Comparison of ENCODE assay signal across 8 cellular contexts in genomic region chr19:47124937-47125668, GRCh38. TPM values are rescaled to one million over a fixed set of nuclear protein-coding genes. Genes with fewer than 3 reads are reported as not detected.
DNase-seq lines count a peak whose midpoint lies in the region; ATAC-seq and TF ChIP-seq lines count a peak whose summit lies in the region.

No MANE protein-coding gene starts in this region.

- DNase-seq in NCI-H524 (lab: John Stamatoyannopoulos, UW): peak; percentile 65 to 81
- no peak for DNase-seq in NCI-H524 treated with DMSO at 0.1 percent for 48 hours (lab: John Stamatoyannopoulos, UW)
- peak; percentile 55 for DNase-seq in MM.1S
- DNase-seq in Peyer's patch: no peak
- peak; percentile 72 for DNase-seq in dedifferentiated amniotic fluid mesenchymal stem cell (ENCODE audit: extremely low spot score)
- DNase-seq in lung (ENCODE audit: low spot score): no peak
- DNase-seq in 8988T: no peak
- no peak for DNase-seq in ecto neural progenitor cell (ENCODE audit: low spot score)

- H3K27ac ChIP-seq in MM.1S (ENCODE audit: low read length) (no peak overlapping the region), Peyer's patch (no peak overlapping the region), lung (ENCODE audit: low read depth in 1 of 2, low read length in 1 of 2) (peak overlapping the region in 1 of 2 donors; percentile 73)

- H3K27me3 ChIP-seq in MM.1S (replicated peaks; ENCODE audit: insufficient read depth, low read length) (no peaks in the 10 kb centered on the region), Peyer's patch (no peaks in the 10 kb centered on the region), lung (ENCODE audit: control insufficient read depth, insufficient read depth) (no peaks in the 10 kb centered on the region)

- no peaks in the 10 kb centered on the region for H4K20me1 ChIP-seq in MM.1S (ENCODE audit: insufficient read depth, low read length)

- no peak overlapping the region for H3K9ac ChIP-seq in MM.1S (ENCODE audit: low read length)

- H3K4me3 ChIP-seq in MM.1S (ENCODE audit: low read length) (no peak overlapping the region), Peyer's patch (no peak overlapping the region), lung (no peak overlapping the region)

- no peak for TF ChIP-seq POLR2A in Peyer's patch (IDR thresholded peaks at IDR 0.05)

- peak; percentile 71 for ATAC-seq in lung (ENCODE audit: insufficient read depth, low FRiP score)

- no peaks in the 10 kb centered on the region for H3K9me2 ChIP-seq in MM.1S (replicated peaks; ENCODE audit: insufficient read depth, low read length)

- H3K36me3 ChIP-seq in MM.1S (replicated peaks; ENCODE audit: insufficient read depth, low read length) (no peaks in the 10 kb centered on the region), Peyer's patch (no peaks in the 10 kb centered on the region), lung (ENCODE audit: control insufficient read depth in 2 of 2, insufficient read depth in 2 of 2, low read length in 2 of 2) (no peaks in the 10 kb centered on the region)

- H3K4me2 ChIP-seq in MM.1S (ENCODE audit: low read depth, low read length): no peak overlapping the region

- TF ChIP-seq CTCF in MM.1S (IDR thresholded peaks at IDR 0.05; ENCODE audit: low read length): peak; percentile 69
- peak; percentile 69 to 93 (median 91) for TF ChIP-seq CTCF in Peyer's patch (IDR thresholded peaks at IDR 0.05)
- peak; percentile 66 for TF ChIP-seq CTCF in lung (IDR thresholded peaks at IDR 0.05; ENCODE audit: control extremely low read depth, extremely low read depth)

- WGBS in lung, 2 donors: 37 to 43% methylated on average over 8 of the region's 8 CpGs

- no peak overlapping the region for H2AFZ ChIP-seq in MM.1S (ENCODE audit: low read length)

- no peaks in the 10 kb centered on the region for H3F3A ChIP-seq in MM.1S (ENCODE audit: insufficient read depth, low read length)

- no peaks in the 10 kb centered on the region for H3K79me2 ChIP-seq in MM.1S (ENCODE audit: low read length)

- H3K4me1 ChIP-seq in MM.1S (ENCODE audit: low read length): no peaks in the 10 kb centered on the region
- H3K4me1 ChIP-seq in Peyer's patch: no peaks in the 10 kb centered on the region
- H3K4me1 ChIP-seq in lung (ENCODE audit: control insufficient read depth in 2 of 2, insufficient read depth in 2 of 2, low read length in 2 of 2): no peaks in the 10 kb centered on the region

- H3K9me3 ChIP-seq in MM.1S (replicated peaks; ENCODE audit: insufficient read depth, low read length): no peaks in the 10 kb centered on the region
- H3K9me3 ChIP-seq in Peyer's patch: no peaks in the 10 kb centered on the region
- H3K9me3 ChIP-seq in lung (ENCODE audit: control insufficient read depth in 2 of 2, insufficient read depth in 1 of 2, low read length in 1 of 2): no peaks in the 10 kb centered on the region

RNA-seq across cellular contexts. Expression of gene SAE1, which starts 5.5 kb away (rescaled TPM):
- total RNA-seq in Peyer's patch: 10 to 100 TPM; 35.9 to 73.4 (median 40.3) TPM
- total RNA-seq in lung: 10 to 100 TPM; 55.9 TPM
- 10 to 100 TPM; 28.6 to 58.1 TPM for polyA plus RNA-seq in lung

RNA-seq across cellular contexts. Expression of gene ZC3H4, which starts 11.5 kb away (rescaled TPM):
- total RNA-seq in Peyer's patch (10 to 100 TPM; 24.7 to 61.9 (median 42.4) TPM), lung (10 to 100 TPM; 19.4 to 51.6 TPM)
- 10 to 100 TPM; 12.2 to 13.1 TPM for polyA plus RNA-seq in lung

Comparison
In these comparisons a context has a peak if more than half of its experiments do, and no peak if none do; other contexts are left out.
1. DNase-seq: peak in NCI-H524 (2 of 2), MM.1S (single experiment) and dedifferentiated amniotic fluid mesenchymal stem cell (single experiment); none in NCI-H524 treated with DMSO at 0.1 percent for 48 hours (single experiment), Peyer's patch (0 of 3), lung (single experiment), 8988T (single experiment) and ecto neural progenitor cell (single experiment).
2. Peak in every context shown above with its lines, with median percentiles within 50 percentile points of each other: CTCF ChIP-seq.